7 cellular contexts compared by ENCODE assay signal in genomic region chr15:82355055-82355454, GRCh38. TPM values are rescaled to one million over a fixed set of nuclear protein-coding genes. Genes with fewer than 3 reads are reported as not detected.
DNase-seq lines count a peak whose midpoint lies in the region; ATAC-seq and TF ChIP-seq lines count a peak whose summit lies in the region.
"Not testable (repeated sequence)": the region's sequence is repeated elsewhere in the genome, so short reads cannot be mapped to it uniquely, and the experiment has no call there.
"Had no signal": no experiment of that assay in that cellular context is flagged by ENCODE, and none has a peak within 500 bp of the region (broad histone marks: within the 10 kb centered on the region; RNA-seq: fewer than 3 reads in every experiment).

No MANE protein-coding gene starts in this region.

- not testable (repeated sequence) for H3K9me3 Mint-ChIP-seq in CD4-positive, alpha-beta memory T cell; activated CD4-positive, alpha-beta T cell treated with anti-CD3 and anti-CD28 coated beads, Interleukin-2, amount 10 ng/mL, durations not matched to agents 24 days and 14 days; naive B cell

- CTCF ChIA-PET in CD4-positive, alpha-beta memory T cell (lab: Charles Lee; ENCODE audit: partially characterized antibody), result not testable (repeated sequence)

- not testable (repeated sequence) for H3K4me1 ChIP-seq in CD4-positive, alpha-beta memory T cell (ENCODE audit: insufficient read depth, low read length); left ventricle myocardium inferior; tibial artery

- not testable (repeated sequence) for H3K27ac Mint-ChIP-seq in CD4-positive, alpha-beta memory T cell; activated CD4-positive, alpha-beta T cell treated with anti-CD3 and anti-CD28 coated beads, Interleukin-2, amount 10 ng/mL, durations not matched to agents 24 days and 14 days; naive B cell

- not testable (repeated sequence) for ATAC-seq in naive B cell (ENCODE audit: low read depth in 2 of 2)

- intact Hi-C loops in CD4-positive, alpha-beta memory T cell (cut with micrococcal nuclease); activated CD4-positive, alpha-beta T cell treated with anti-CD3 and anti-CD28 coated beads, Interleukin-2, amount 10 ng/mL, durations not matched to agents 24 days and 14 days (cut with micrococcal nuclease); left ventricle myocardium inferior (cut with micrococcal nuclease); tibial artery (cut with DNase I; ENCODE audit: low total_unique reads): not testable (repeated sequence)

- not testable (repeated sequence) for H3K4me3 Mint-ChIP-seq in CD4-positive, alpha-beta memory T cell; activated CD4-positive, alpha-beta T cell treated with anti-CD3 and anti-CD28 coated beads, Interleukin-2, amount 10 ng/mL, durations not matched to agents 24 days and 14 days; naive B cell

- H3K27ac ChIP-seq in CD4-positive, alpha-beta memory T cell (ENCODE audit: low read depth, low read length); left ventricle myocardium inferior (replicated peaks); tibial artery: not testable (repeated sequence)

- POLR2A ChIA-PET in CD4-positive, alpha-beta memory T cell (lab: Charles Lee; ENCODE audit: partially characterized antibody), result not testable (repeated sequence)

- not testable (repeated sequence) for H3K36me3 ChIP-seq in CD4-positive, alpha-beta memory T cell (ENCODE audit: insufficient read depth, low read length); left ventricle myocardium inferior; tibial artery

- H3K36me3 Mint-ChIP-seq in CD4-positive, alpha-beta memory T cell; activated CD4-positive, alpha-beta T cell treated with anti-CD3 and anti-CD28 coated beads, Interleukin-2, amount 10 ng/mL, durations not matched to agents 24 days and 14 days (ENCODE audit: low read depth); naive B cell: not testable (repeated sequence)

- not testable (repeated sequence) for H3K9me3 ChIP-seq in CD4-positive, alpha-beta memory T cell (ENCODE audit: control insufficient read depth in 1 of 2, low read length in 2 of 2); left ventricle myocardium inferior (replicated peaks); tibial artery

- H3K27me3 Mint-ChIP-seq in CD4-positive, alpha-beta memory T cell; activated CD4-positive, alpha-beta T cell treated with anti-CD3 and anti-CD28 coated beads, Interleukin-2, amount 10 ng/mL, durations not matched to agents 24 days and 14 days; naive B cell: not testable (repeated sequence)

- not testable (repeated sequence) for H3K4me3 ChIP-seq in CD4-positive, alpha-beta memory T cell (ENCODE audit: low read length in 2 of 2)
- peak overlapping the region; percentile 56 for H3K4me3 ChIP-seq in left ventricle myocardium inferior
- H3K4me3 ChIP-seq in tibial artery, result peak overlapping the region; percentile 29 to 36

- not testable (repeated sequence) for H3K27me3 ChIP-seq in CD4-positive, alpha-beta memory T cell (ENCODE audit: insufficient read depth, low read length); left ventricle myocardium inferior (ENCODE audit: low read depth); tibial artery

- not testable (repeated sequence) for H3K4me1 Mint-ChIP-seq in CD4-positive, alpha-beta memory T cell; activated CD4-positive, alpha-beta T cell treated with anti-CD3 and anti-CD28 coated beads, Interleukin-2, amount 10 ng/mL, durations not matched to agents 24 days and 14 days; naive B cell

- peak in 3 of 5 donors; percentile 17 to 46 (median 25) for DNase-seq in CD4-positive, alpha-beta memory T cell
- peak; percentile 55 for DNase-seq in activated CD4-positive, alpha-beta T cell treated with anti-CD3 and anti-CD28 coated beads, Interleukin-2, amount 10 ng/mL, durations not matched to agents 24 days and 14 days
- peak; percentile 25 for DNase-seq in central memory CD4-positive, alpha-beta T cell
- DNase-seq in left ventricle myocardium inferior, tibial artery: not testable (repeated sequence)
- DNase-seq in naive B cell, result peak; percentile 35

- not testable (repeated sequence) for TF ChIP-seq CTCF in left ventricle myocardium inferior (IDR thresholded peaks at IDR 0.05; ENCODE audit: borderline replicate concordance); tibial artery (IDR thresholded peaks at IDR 0.05)

RNA-seq across cellular contexts. Expression of gene GOLGA6L10, which starts 5.8 kb away (rescaled TPM):
- 1 to 10 TPM; 2.4 to 3.0 TPM for total RNA-seq in CD4-positive, alpha-beta memory T cell
- polyA plus RNA-seq in CD4-positive, alpha-beta memory T cell, result under 1 TPM in 1 of 2 donors, not detected in 1; 0.98 TPM
- 0.76 and 0.96 TPM in 2 replicates for total RNA-seq in activated CD4-positive, alpha-beta T cell treated with anti-CD3 and anti-CD28 coated beads, Interleukin-2, amount 10 ng/mL, durations not matched to agents 24 days and 14 days
- 0.33 TPM for total RNA-seq in left ventricle myocardium inferior
- polyA plus RNA-seq in naive B cell (ENCODE audit: low read depth in 6 of 6), result under 1 TPM in 3 of 6 donors, not detected in 3; 0.09 to 0.17 (median 0.13) TPM
- polyA plus RNA-seq: GM23248 had no signal
